ENCODE assay signal across 14 cellular contexts in the genomic region with DNA sequence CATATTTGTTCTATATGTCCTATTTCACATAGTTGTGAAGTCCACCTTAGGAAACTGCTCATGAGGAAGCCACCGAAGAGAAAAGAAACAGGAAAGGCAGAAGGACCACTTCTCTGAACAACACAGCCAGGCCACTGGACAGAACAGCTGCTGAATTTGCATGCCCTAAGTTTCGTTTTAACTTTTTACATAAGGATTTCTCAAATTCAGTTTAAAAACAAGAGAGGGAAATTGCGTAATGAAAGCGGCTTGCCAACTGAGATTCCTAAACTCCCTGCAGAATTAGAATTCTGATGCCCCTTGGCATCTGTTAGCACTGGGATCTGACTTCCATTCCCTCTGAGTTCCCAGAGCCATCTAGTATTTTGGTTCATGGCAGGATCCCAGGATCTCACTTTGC. TPM values are rescaled to one million over a fixed set of nuclear protein-coding genes. Genes with fewer than 3 reads are reported as not detected.
DNase-seq lines count a peak whose midpoint lies in the region; ATAC-seq, FAIRE-seq and TF ChIP-seq lines count a peak whose summit lies in the region.
"Had no signal": no experiment of that assay in that cellular context is flagged by ENCODE, and none has a peak within 500 bp of the region (broad histone marks: within the 10 kb centered on the region; RNA-seq: fewer than 3 reads in every experiment).

No MANE protein-coding gene starts in this region.

- no peaks in the 10 kb centered on the region for H4K20me1 ChIP-seq in HepG2 (ENCODE audit: insufficient read depth, low read length)

- no peak overlapping the region for H3K4me3 ChIP-seq in liver (ENCODE audit: low read depth in 1 of 3, low read length in 3 of 3)
- H3K4me3 ChIP-seq in HepG2 (replicated peaks in 1 of 3; ENCODE audit: insufficient read depth in 1 of 3, low read depth in 2 of 3, low read length in 3 of 3) = no peak overlapping the region
- no peak overlapping the region for H3K4me3 ChIP-seq in esophagus squamous epithelium
- no peak overlapping the region for H3K4me3 ChIP-seq in mucosa of rectum (ENCODE audit: low read length in 2 of 2)
- H3K4me3 ChIP-seq: dorsolateral prefrontal cortex, SJSA1 had no signal

- no peaks in the 10 kb centered on the region for H3K4me1 ChIP-seq in liver (ENCODE audit: control insufficient read depth in 4 of 4, insufficient read depth in 4 of 4, low read length in 3 of 4)
- H3K4me1 ChIP-seq in HepG2 (ENCODE audit: insufficient read depth, low read length) = no peaks in the 10 kb centered on the region
- peaks cover 4 to 36% (median 13%) of the 10 kb centered on the region in 3 donors for H3K4me1 ChIP-seq in esophagus squamous epithelium
- no peaks in the 10 kb centered on the region for H3K4me1 ChIP-seq in mucosa of rectum (ENCODE audit: control insufficient read depth in 2 of 2, insufficient read depth in 2 of 2, low read length in 2 of 2)
- H3K4me1 ChIP-seq: SJSA1 had no signal

- TF ChIP-seq POLR2A in HepG2 (IDR thresholded peaks at IDR 0.05; ENCODE audit: insufficient read depth in 1 of 2, low read depth in 2 of 2, low read length in 2 of 2) = no peak
- TF ChIP-seq POLR2A in esophagus squamous epithelium (IDR thresholded peaks at IDR 0.05) = no peak

- no peaks in the 10 kb centered on the region for H3K36me3 ChIP-seq in liver (ENCODE audit: control insufficient read depth in 4 of 4, insufficient read depth in 3 of 4, low read depth in 1 of 4, low read length in 3 of 4)
- no peaks in the 10 kb centered on the region for H3K36me3 ChIP-seq in HepG2 (replicated peaks in 1 of 2; ENCODE audit: control insufficient read depth in 1 of 2, insufficient read depth in 2 of 2, low read length in 2 of 2)
- H3K36me3 ChIP-seq in esophagus squamous epithelium = no peaks in the 10 kb centered on the region
- no peaks in the 10 kb centered on the region for H3K36me3 ChIP-seq in mucosa of rectum (ENCODE audit: control insufficient read depth in 2 of 2, insufficient read depth in 2 of 2, low read length in 2 of 2)
- H3K36me3 ChIP-seq: SJSA1 had no signal

- POLR2A ChIA-PET in HepG2 (lab: Yijun Ruan, JAX) = no interaction called here

- in situ Hi-C loops in HepG2 (cut with HindIII; ENCODE audit: extremely low pct_ligation_motif_present, low pct_unique_long_range_greater_than_20kb) (no loop called here), KBM-7 (cut with MboI; ENCODE audit: low pct_unique_long_range_greater_than_20kb, low sequenced_read_pairs) (no loop called here)

- H3K27ac ChIP-seq in liver (ENCODE audit: low read depth in 1 of 2, low read length in 2 of 2) (peak overlapping the region in 1 of 2 donors; percentile 38), HepG2 (ENCODE audit: extremely low read length, insufficient read depth, low read length) (no peak overlapping the region), esophagus squamous epithelium (peak overlapping the region in 3 of 4 donors; percentile 52 to 77 (median 73)), mucosa of rectum (ENCODE audit: low read depth in 2 of 2, low read length in 2 of 2) (peak overlapping the region; percentile 2 to 13)
- H3K27ac ChIP-seq: dorsolateral prefrontal cortex, SJSA1 had no signal

- DNase-seq in HepG2 (ENCODE audit: low spot score) (no peak), esophagus squamous epithelium (lab: John Stamatoyannopoulos, UW) (no peak), KBM-7 (no peak), amniotic stem cell (lab: John Stamatoyannopoulos, UW) (no peak), GF-D8 (lab: John Stamatoyannopoulos, UW) (no peak)
- DNase-seq: activated effector memory CD4-positive, alpha-beta T cell treated with anti-CD3 and anti-CD28 coated beads, Interleukin-2, amount 50 U/mL, for 16 hours; dorsolateral prefrontal cortex; NCI-H2029; occipital lobe had no signal

- no peaks in the 10 kb centered on the region for H3K79me2 ChIP-seq in HepG2 (ENCODE audit: insufficient read depth, low read length)

- H3K9me3 ChIP-seq in liver (ENCODE audit: control insufficient read depth in 4 of 4, low read length in 3 of 4) (no peaks in the 10 kb centered on the region), HepG2 (ENCODE audit: low read length) (no peaks in the 10 kb centered on the region), esophagus squamous epithelium (no peaks in the 10 kb centered on the region), mucosa of rectum (ENCODE audit: control insufficient read depth in 2 of 2, low read length in 2 of 2) (no peaks in the 10 kb centered on the region)
- H3K9me3 ChIP-seq: SJSA1 had no signal

- H3K9ac ChIP-seq in liver (ENCODE audit: low read depth in 1 of 2, low read length in 2 of 2) (no peak overlapping the region), HepG2 (ENCODE audit: insufficient read depth, low read depth, low read length) (no peak overlapping the region), mucosa of rectum (ENCODE audit: low read depth in 1 of 2, low read length in 2 of 2) (no peak overlapping the region)

- TF ChIP-seq RAD21 in liver (IDR thresholded peaks at IDR 0.05) (no peak), HepG2 (CRISPR knock-in tag; IDR thresholded peaks at IDR 0.05) (no peak)

- TF ChIP-seq EP300 in HepG2 (IDR thresholded peaks at IDR 0.05; ENCODE audit: low read depth in 2 of 2, low read length in 2 of 2) (no peak), HepG2 (CRISPR knock-in tag; IDR thresholded peaks at IDR 0.05; ENCODE audit: borderline replicate concordance) (no peak)

- intact Hi-C loops in HepG2 (cut with micrococcal nuclease; ENCODE audit: unreplicated experiment) = no loop called here
- intact Hi-C loops in esophagus squamous epithelium (cut with DNase I) = no loop called here

- H3K27me3 ChIP-seq in liver (ENCODE audit: control insufficient read depth in 4 of 4, insufficient read depth in 4 of 4, low read length in 3 of 4) (peaks cover 0 to 7% (median 1%) of the 10 kb centered on the region in 4 donors), HepG2 (ENCODE audit: control insufficient read depth in 1 of 2, insufficient read depth in 2 of 2, low read length in 2 of 2) (no peaks in the 10 kb centered on the region), esophagus squamous epithelium (no peaks in the 10 kb centered on the region), mucosa of rectum (ENCODE audit: control insufficient read depth in 2 of 2, insufficient read depth in 2 of 2, low read length in 2 of 2) (no peaks in the 10 kb centered on the region)
- H3K27me3 ChIP-seq: SJSA1 had no signal

- no peak overlapping the region for H2AFZ ChIP-seq in HepG2 (ENCODE audit: low read length)

- FAIRE-seq in HepG2 (lab: Jason Lieb, UNC) = no peak

- no peak overlapping the region for H3K4me2 ChIP-seq in HepG2 (ENCODE audit: low read depth, low read length)

- TF ChIP-seq CTCF in liver (IDR thresholded peaks at IDR 0.05; ENCODE audit: low read depth, low read length, missing input control) (no peak), HepG2 (CRISPR knock-in tag; IDR thresholded peaks at IDR 0.05) (no peak), esophagus squamous epithelium (IDR thresholded peaks at IDR 0.05) (no peak)

- no peak for ATAC-seq in HepG2
- no peak for ATAC-seq in HG02798 (IDR thresholded peaks at IDR 0.05; ENCODE audit: poor library complexity, unreplicated experiment)
- ATAC-seq: activated CD4-positive, CD25-positive, alpha-beta regulatory T cell treated with anti-CD3 and anti-CD28 coated beads, Interleukin-2, amount 50 U/mL, for 24 hours had no signal

- CTCF ChIA-PET in HepG2 (lab: Yijun Ruan, JAX; ENCODE audit: low intra/inter-chr PET ratio, low total read pairs) = no interaction called here

- BruUV-seq in HepG2 (replicated peaks; lab: Mats Ljungman, UMichigan) = no TSS peak

- whole genome bisulfite sequencing in liver = 36% methylated on average over 4 of the region's 4 CpGs
- 2% methylated on average over 4 of the region's 4 CpGs for WGBS in HepG2 (ENCODE audit: low lambda C conversion rate)
- WGBS in esophagus squamous epithelium, 2 donors = 16 to 21% methylated on average over 4 of the region's 4 CpGs

RNA-seq across cellular contexts. Expression of a gene that starts 5.0 kb away (rescaled TPM):
- total RNA-seq in liver (not detected), HepG2 (2016; rRNA removed; fragmentation: Illumina TruSeq; extraction: Trizol) (not detected in 2 replicates), esophagus squamous epithelium (under 1 TPM in 1 of 4 donors, not detected in 3; 0.26 TPM)
- polyA plus RNA-seq in liver (under 1 TPM in 1 of 2 donors, not detected in 1; 0.03 TPM), HepG2 (2011; rRNA removed) (not detected in 2 replicates)
- total RNA-seq in HepG2 (2016; cell fraction: cytosol; rRNA removed; fragmentation: Illumina TruSeq; extraction: Trizol; ENCODE audit: low read depth) = not detected in 2 replicates
- total RNA-seq in HepG2 (2016; cell fraction: insoluble cytoplasmic fraction; rRNA removed; fragmentation: Illumina TruSeq; extraction: Trizol) = not detected in 2 replicates
- total RNA-seq in HepG2 (2016; cell fraction: membrane; rRNA removed; fragmentation: Illumina TruSeq; extraction: Trizol) = not detected in 2 replicates
- total RNA-seq in HepG2 (2016; cell fraction: nucleus; rRNA removed; fragmentation: Illumina TruSeq; extraction: Trizol) = not detected in 2 replicates
- polyA plus RNA-seq in HepG2 (2011; cell fraction: cytosol; rRNA removed) = not detected in 2 replicates
- not detected in 2 replicates for polyA plus RNA-seq in HepG2 (2011; cell fraction: nucleus; rRNA removed)
- not detected in 2 replicates for polyA plus RNA-seq in HepG2 (2012)
- not detected in 2 replicates for polyA plus RNA-seq in HepG2 (2016; cell fraction: cytosol; fragmentation: Illumina TruSeq; extraction: Trizol; ENCODE audit: low read depth)
- not detected in 2 replicates for polyA plus RNA-seq in HepG2 (2016; cell fraction: insoluble cytoplasmic fraction; fragmentation: Illumina TruSeq; extraction: Trizol; ENCODE audit: low read depth)
- polyA plus RNA-seq in HepG2 (2016; cell fraction: membrane; fragmentation: Illumina TruSeq; extraction: Trizol; ENCODE audit: low read depth) = not detected in 2 replicates
- not detected in 2 replicates for polyA plus RNA-seq in HepG2 (2016; cell fraction: nucleus; fragmentation: Illumina TruSeq; extraction: Trizol; ENCODE audit: insufficient read depth, low read depth)
- polyA minus RNA-seq in HepG2 (2011; rRNA and poly(A)+ RNA removed; ENCODE audit: low replicate concordance) = not detected in 2 replicates
- not detected in 2 replicates for polyA minus RNA-seq in HepG2 (2011; cell fraction: cytosol; rRNA and poly(A)+ RNA removed)
- polyA minus RNA-seq in HepG2 (2011; cell fraction: nucleus; rRNA and poly(A)+ RNA removed) = not detected in 2 replicates
- total RNA-seq: SJSA1 had no signal

RNA-seq across cellular contexts. Expression of a gene that starts 28.7 kb away (rescaled TPM):
- total RNA-seq in liver (not detected), HepG2 (2016; rRNA removed; fragmentation: Illumina TruSeq; extraction: Trizol) (not detected in 2 replicates), esophagus squamous epithelium (1 to 10 TPM in 1 of 4 donors, under 1 TPM in 2, not detected in 1; 0.26 to 3.4 (median 0.95) TPM)
- polyA plus RNA-seq in liver (not detected), HepG2 (2011; rRNA removed) (not detected in 2 replicates)
- total RNA-seq in HepG2 (2016; cell fraction: cytosol; rRNA removed; fragmentation: Illumina TruSeq; extraction: Trizol; ENCODE audit: low read depth) = not detected in 2 replicates
- total RNA-seq in HepG2 (2016; cell fraction: insoluble cytoplasmic fraction; rRNA removed; fragmentation: Illumina TruSeq; extraction: Trizol) = not detected in 2 replicates
- not detected in 2 replicates for total RNA-seq in HepG2 (2016; cell fraction: membrane; rRNA removed; fragmentation: Illumina TruSeq; extraction: Trizol)
- total RNA-seq in HepG2 (2016; cell fraction: nucleus; rRNA removed; fragmentation: Illumina TruSeq; extraction: Trizol) = not detected in 2 replicates
- not detected in 2 replicates for polyA plus RNA-seq in HepG2 (2011; cell fraction: cytosol; rRNA removed)
- polyA plus RNA-seq in HepG2 (2011; cell fraction: nucleus; rRNA removed) = not detected in 2 replicates
- not detected in 2 replicates for polyA plus RNA-seq in HepG2 (2012)
- polyA plus RNA-seq in HepG2 (2016; cell fraction: cytosol; fragmentation: Illumina TruSeq; extraction: Trizol; ENCODE audit: low read depth) = not detected in 2 replicates
- polyA plus RNA-seq in HepG2 (2016; cell fraction: insoluble cytoplasmic fraction; fragmentation: Illumina TruSeq; extraction: Trizol; ENCODE audit: low read depth) = not detected in 2 replicates
- polyA plus RNA-seq in HepG2 (2016; cell fraction: membrane; fragmentation: Illumina TruSeq; extraction: Trizol; ENCODE audit: low read depth) = not detected in 2 replicates
- polyA plus RNA-seq in HepG2 (2016; cell fraction: nucleus; fragmentation: Illumina TruSeq; extraction: Trizol; ENCODE audit: insufficient read depth, low read depth) = not detected in 2 replicates
- polyA minus RNA-seq in HepG2 (2011; rRNA and poly(A)+ RNA removed; ENCODE audit: low replicate concordance) = not detected in 2 replicates
- polyA minus RNA-seq in HepG2 (2011; cell fraction: cytosol; rRNA and poly(A)+ RNA removed) = not detected in 2 replicates
- not detected in 2 replicates for polyA minus RNA-seq in HepG2 (2011; cell fraction: nucleus; rRNA and poly(A)+ RNA removed)
- total RNA-seq: dorsolateral prefrontal cortex, occipital lobe, SJSA1 had no signal

RNA-seq across cellular contexts. Expression of a gene that starts 42.0 kb away (rescaled TPM):
- total RNA-seq in liver = under 1 TPM in 1 of 2 donors, not detected in 1; 0.84 TPM
- polyA plus RNA-seq in liver = under 1 TPM in 1 of 2 donors, not detected in 1; 0.12 TPM
- total RNA-seq in HepG2 (2016; rRNA removed; fragmentation: Illumina TruSeq; extraction: Trizol) = not detected in 2 replicates
- total RNA-seq in HepG2 (2016; cell fraction: cytosol; rRNA removed; fragmentation: Illumina TruSeq; extraction: Trizol; ENCODE audit: low read depth) = not detected in 2 replicates
- not detected in 2 replicates for total RNA-seq in HepG2 (2016; cell fraction: insoluble cytoplasmic fraction; rRNA removed; fragmentation: Illumina TruSeq; extraction: Trizol)
- total RNA-seq in HepG2 (2016; cell fraction: membrane; rRNA removed; fragmentation: Illumina TruSeq; extraction: Trizol) = not detected in 2 replicates
- total RNA-seq in HepG2 (2016; cell fraction: nucleus; rRNA removed; fragmentation: Illumina TruSeq; extraction: Trizol) = not detected in 2 replicates
- not detected in 2 replicates for polyA plus RNA-seq in HepG2 (2011; rRNA removed)
- polyA plus RNA-seq in HepG2 (2011; cell fraction: cytosol; rRNA removed) = not detected in 2 replicates
- polyA plus RNA-seq in HepG2 (2011; cell fraction: nucleus; rRNA removed) = not detected in 2 replicates
- not detected in 2 replicates for polyA plus RNA-seq in HepG2 (2012)
- not detected in 2 replicates for polyA plus RNA-seq in HepG2 (2016; cell fraction: cytosol; fragmentation: Illumina TruSeq; extraction: Trizol; ENCODE audit: low read depth)
- not detected in 2 replicates for polyA plus RNA-seq in HepG2 (2016; cell fraction: insoluble cytoplasmic fraction; fragmentation: Illumina TruSeq; extraction: Trizol; ENCODE audit: low read depth)
- polyA plus RNA-seq in HepG2 (2016; cell fraction: membrane; fragmentation: Illumina TruSeq; extraction: Trizol; ENCODE audit: low read depth) = not detected in 2 replicates
- not detected in 2 replicates for polyA plus RNA-seq in HepG2 (2016; cell fraction: nucleus; fragmentation: Illumina TruSeq; extraction: Trizol; ENCODE audit: insufficient read depth, low read depth)
- polyA minus RNA-seq in HepG2 (2011; rRNA and poly(A)+ RNA removed; ENCODE audit: low replicate concordance) = not detected in 2 replicates
- polyA minus RNA-seq in HepG2 (2011; cell fraction: cytosol; rRNA and poly(A)+ RNA removed) = not detected in 2 replicates
- polyA minus RNA-seq in HepG2 (2011; cell fraction: nucleus; rRNA and poly(A)+ RNA removed) = not detected in 2 replicates
- 1 to 10 TPM in 2 of 4 donors, under 1 TPM in 1, not detected in 1; 0.57 to 1.6 (median 1.4) TPM for total RNA-seq in esophagus squamous epithelium
- total RNA-seq: dorsolateral prefrontal cortex, occipital lobe, SJSA1 had no signal

RNA-seq across cellular contexts. Expression of a gene that starts 44.3 kb away (rescaled TPM):
- total RNA-seq in liver = not detected
- polyA plus RNA-seq in liver = not detected
- total RNA-seq in HepG2 (2016; rRNA removed; fragmentation: Illumina TruSeq; extraction: Trizol) = not detected in 2 replicates
- not detected in 2 replicates for total RNA-seq in HepG2 (2016; cell fraction: cytosol; rRNA removed; fragmentation: Illumina TruSeq; extraction: Trizol; ENCODE audit: low read depth)
- total RNA-seq in HepG2 (2016; cell fraction: insoluble cytoplasmic fraction; rRNA removed; fragmentation: Illumina TruSeq; extraction: Trizol) = not detected in 2 replicates
- not detected in 2 replicates for total RNA-seq in HepG2 (2016; cell fraction: membrane; rRNA removed; fragmentation: Illumina TruSeq; extraction: Trizol)
- not detected in 2 replicates for total RNA-seq in HepG2 (2016; cell fraction: nucleus; rRNA removed; fragmentation: Illumina TruSeq; extraction: Trizol)
- polyA plus RNA-seq in HepG2 (2011; rRNA removed) = not detected in 2 replicates
- not detected in 2 replicates for polyA plus RNA-seq in HepG2 (2011; cell fraction: cytosol; rRNA removed)
- polyA plus RNA-seq in HepG2 (2011; cell fraction: nucleus; rRNA removed) = not detected in 2 replicates
- polyA plus RNA-seq in HepG2 (2012) = not detected in 2 replicates
- not detected in 2 replicates for polyA plus RNA-seq in HepG2 (2016; cell fraction: cytosol; fragmentation: Illumina TruSeq; extraction: Trizol; ENCODE audit: low read depth)
- polyA plus RNA-seq in HepG2 (2016; cell fraction: insoluble cytoplasmic fraction; fragmentation: Illumina TruSeq; extraction: Trizol; ENCODE audit: low read depth) = not detected in 2 replicates
- not detected in 2 replicates for polyA plus RNA-seq in HepG2 (2016; cell fraction: membrane; fragmentation: Illumina TruSeq; extraction: Trizol; ENCODE audit: low read depth)
- polyA plus RNA-seq in HepG2 (2016; cell fraction: nucleus; fragmentation: Illumina TruSeq; extraction: Trizol; ENCODE audit: insufficient read depth, low read depth) = not detected in 2 replicates
- not detected in 2 replicates for polyA minus RNA-seq in HepG2 (2011; rRNA and poly(A)+ RNA removed; ENCODE audit: low replicate concordance)
- polyA minus RNA-seq in HepG2 (2011; cell fraction: cytosol; rRNA and poly(A)+ RNA removed) = not detected in 2 replicates
- polyA minus RNA-seq in HepG2 (2011; cell fraction: nucleus; rRNA and poly(A)+ RNA removed) = not detected in 2 replicates
- total RNA-seq in esophagus squamous epithelium = not detected
- total RNA-seq: occipital lobe, SJSA1 had no signal

RNA-seq across cellular contexts. Expression of a gene that starts 48.8 kb away (rescaled TPM):
- not detected for total RNA-seq in liver
- not detected for polyA plus RNA-seq in liver
- not detected in 2 replicates for total RNA-seq in HepG2 (2016; rRNA removed; fragmentation: Illumina TruSeq; extraction: Trizol)
- total RNA-seq in HepG2 (2016; cell fraction: cytosol; rRNA removed; fragmentation: Illumina TruSeq; extraction: Trizol; ENCODE audit: low read depth) = not detected in 2 replicates
- total RNA-seq in HepG2 (2016; cell fraction: insoluble cytoplasmic fraction; rRNA removed; fragmentation: Illumina TruSeq; extraction: Trizol) = not detected in 2 replicates
- not detected in 2 replicates for total RNA-seq in HepG2 (2016; cell fraction: membrane; rRNA removed; fragmentation: Illumina TruSeq; extraction: Trizol)
- total RNA-seq in HepG2 (2016; cell fraction: nucleus; rRNA removed; fragmentation: Illumina TruSeq; extraction: Trizol) = not detected in 2 replicates
- polyA plus RNA-seq in HepG2 (2011; rRNA removed) = not detected in 2 replicates
- polyA plus RNA-seq in HepG2 (2011; cell fraction: cytosol; rRNA removed) = not detected in 2 replicates
- polyA plus RNA-seq in HepG2 (2011; cell fraction: nucleus; rRNA removed) = not detected in 2 replicates
- polyA plus RNA-seq in HepG2 (2012) = not detected in 2 replicates
- polyA plus RNA-seq in HepG2 (2016; cell fraction: cytosol; fragmentation: Illumina TruSeq; extraction: Trizol; ENCODE audit: low read depth) = not detected in 2 replicates
- not detected in 2 replicates for polyA plus RNA-seq in HepG2 (2016; cell fraction: insoluble cytoplasmic fraction; fragmentation: Illumina TruSeq; extraction: Trizol; ENCODE audit: low read depth)
- not detected in 2 replicates for polyA plus RNA-seq in HepG2 (2016; cell fraction: membrane; fragmentation: Illumina TruSeq; extraction: Trizol; ENCODE audit: low read depth)
- not detected in 2 replicates for polyA plus RNA-seq in HepG2 (2016; cell fraction: nucleus; fragmentation: Illumina TruSeq; extraction: Trizol; ENCODE audit: insufficient read depth, low read depth)
- polyA minus RNA-seq in HepG2 (2011; rRNA and poly(A)+ RNA removed; ENCODE audit: low replicate concordance) = not detected in 2 replicates
- polyA minus RNA-seq in HepG2 (2011; cell fraction: cytosol; rRNA and poly(A)+ RNA removed) = not detected in 2 replicates
- not detected in 2 replicates for polyA minus RNA-seq in HepG2 (2011; cell fraction: nucleus; rRNA and poly(A)+ RNA removed)
- not detected for total RNA-seq in esophagus squamous epithelium
- total RNA-seq: SJSA1 had no signal
